Comparison of ENCODE assay signal across 9 cellular contexts in genomic region chr20:25233016-25233772, GRCh38. TPM values are rescaled to one million over a fixed set of nuclear protein-coding genes. Genes with fewer than 3 reads are reported as not detected.
A peak's percentile ranks its signal among the peaks of the same experiment; 100 is the strongest.
DNase-seq lines count a peak whose midpoint lies in the region; ATAC-seq, FAIRE-seq and TF ChIP-seq lines count a peak whose summit lies in the region.
"Had no signal": no experiment of that assay in that cellular context is flagged by ENCODE, and none has a peak within 500 bp of the region (broad histone marks: within the 10 kb centered on the region; RNA-seq: fewer than 3 reads in every experiment).

No MANE protein-coding gene starts in this region.

- no peak overlapping the region for H3K9ac ChIP-seq in rectal smooth muscle tissue (ENCODE audit: low read length)

- H3K4me3 Mint-ChIP-seq in GM23338: no peak overlapping the region

- no peaks in the 10 kb centered on the region for H3K9me2 ChIP-seq in GM23338 (ENCODE audit: insufficient read depth)

- H3K27me3 ChIP-seq in GM23338 (ENCODE audit: insufficient read depth): no peaks in the 10 kb centered on the region
- H3K27me3 ChIP-seq in rectal smooth muscle tissue (ENCODE audit: control insufficient read depth, insufficient read depth, low read length): no peaks in the 10 kb centered on the region
- H3K27me3 ChIP-seq: gastrocnemius medialis had no signal

- no peak for TF ChIP-seq CTCF in GM23338 (conservative IDR thresholded peaks at IDR 0.05; ENCODE audit: low read depth in 2 of 2)
- no peak for TF ChIP-seq CTCF in fibroblast of the aortic adventitia (IDR thresholded peaks at IDR 0.05; ENCODE audit: insufficient read depth, low read length)

- H3K4me2 ChIP-seq in GM23338: no peak overlapping the region

- no peak overlapping the region for H3K27ac Mint-ChIP-seq in GM23338

- H3K27me3 Mint-ChIP-seq in GM23338 (ENCODE audit: insufficient read depth, low read depth, poor library complexity): peaks cover 5% of the 10 kb centered on the region

- H3K27ac ChIP-seq in GM23338 (ENCODE audit: low read depth) (no peak overlapping the region; the same call in 1 of the 2 replicates), rectal smooth muscle tissue (ENCODE audit: low read depth, low read length) (no peak overlapping the region)

- H3K9me3 Mint-ChIP-seq in GM23338: no peaks in the 10 kb centered on the region

- H2AFZ ChIP-seq in GM23338: no peak overlapping the region

- peaks cover 7% of the 10 kb centered on the region for H3K4me1 Mint-ChIP-seq in GM23338

- H3F3A ChIP-seq in GM23338 (replicated peaks; ENCODE audit: low read depth): no peaks in the 10 kb centered on the region

- H4K20me1 ChIP-seq in GM23338 (replicated peaks; ENCODE audit: insufficient read depth): no peaks in the 10 kb centered on the region

- no peaks in the 10 kb centered on the region for H3K36me3 Mint-ChIP-seq in GM23338 (ENCODE audit: low read depth)

- H3K4me3 ChIP-seq in GM23338: no peak overlapping the region
- no peak overlapping the region for H3K4me3 ChIP-seq in fibroblast of the aortic adventitia (ENCODE audit: low read depth, low read length)
- peak overlapping the region; percentile 23 for H3K4me3 ChIP-seq in rectal smooth muscle tissue (ENCODE audit: low read length)
- H3K4me3 ChIP-seq: gastrocnemius medialis had no signal

- DNase-seq in GM23338 (ENCODE audit: low spot score) (no peak), RCC 7860 (ENCODE audit: low spot score) (peak; percentile 76), fibroblast of the aortic adventitia (ENCODE audit: low read depth) (peak; percentile 92), DMS114 treated with DMSO at 0.1 percent for 48 hours (lab: John Stamatoyannopoulos, UW; ENCODE audit: unreplicated experiment) (no peak), anterior cingulate cortex (lab: John Stamatoyannopoulos, UW) (no peak)
- DNase-seq: gastrocnemius medialis had no signal

- H3K36me3 ChIP-seq in GM23338 (ENCODE audit: insufficient read depth): no peaks in the 10 kb centered on the region
- no peaks in the 10 kb centered on the region for H3K36me3 ChIP-seq in rectal smooth muscle tissue (ENCODE audit: control insufficient read depth, insufficient read depth, low read length)
- H3K36me3 ChIP-seq: gastrocnemius medialis had no signal

- H3K4me1 ChIP-seq in GM23338 (ENCODE audit: insufficient read depth): no peaks in the 10 kb centered on the region
- peaks cover 16% of the 10 kb centered on the region for H3K4me1 ChIP-seq in rectal smooth muscle tissue (ENCODE audit: control insufficient read depth, insufficient read depth, low read length)
- H3K4me1 ChIP-seq: gastrocnemius medialis had no signal

- no peaks in the 10 kb centered on the region for H3K79me2 ChIP-seq in GM23338 (replicated peaks; ENCODE audit: insufficient read depth)

- peak; percentile 33; the same call in 2 of the 3 replicates for ATAC-seq in GM23338
- ATAC-seq in HG03439 (IDR thresholded peaks at IDR 0.05; ENCODE audit: unreplicated experiment): no peak
- no peak for ATAC-seq in GM21526 (IDR thresholded peaks at IDR 0.05; ENCODE audit: low FRiP score, unreplicated experiment)
- ATAC-seq: gastrocnemius medialis had no signal

- FAIRE-seq in RCC 7860 (lab: Jason Lieb, UNC): peak; percentile 70

TF ChIP-seq in GM23338, 12 proteins besides CTCF, POLR2A, EP300 and RAD21:
- no peak for TF ChIP-seq CREB1 (CRISPR knock-in tag; IDR thresholded peaks at IDR 0.05; ENCODE audit: low read depth)
- TF ChIP-seq REST (IDR thresholded peaks at IDR 0.05; ENCODE audit: unreplicated experiment): no peak

RNA-seq across cellular contexts. Expression of gene PYGB, which starts 14.7 kb away (rescaled TPM):
- 61.9 and 64.0 TPM in 2 replicates for total RNA-seq in GM23338 (2014; rRNA removed; shearing (Covaris generic))
- polyA plus RNA-seq in GM23338 (2016; fragmentation: Nextera tagmentation; extraction: Ambion mirVana): 15.6 and 15.9 TPM in 2 replicates
- total RNA-seq in fibroblast of the aortic adventitia (ENCODE audit: low replicate concordance): 87.8 and 203 TPM in 2 replicates

RNA-seq across cellular contexts. Expression of gene ENTPD6, which starts 37.7 kb away (rescaled TPM):
- total RNA-seq in GM23338 (2014; rRNA removed; shearing (Covaris generic)): 45.9 TPM in 2 replicates
- polyA plus RNA-seq in GM23338 (2016; fragmentation: Nextera tagmentation; extraction: Ambion mirVana): 19.0 and 19.3 TPM in 2 replicates
- total RNA-seq in fibroblast of the aortic adventitia (ENCODE audit: low replicate concordance): 17.7 and 40.5 TPM in 2 replicates

Comparison
In these comparisons a context has a peak if more than half of its experiments do, and no peak if none do; other contexts are left out.
1. DNase-seq: peak in RCC 7860 (single experiment) and fibroblast of the aortic adventitia (single experiment); none in GM23338 (single experiment), DMS114 treated with DMSO at 0.1 percent for 48 hours (single experiment) and anterior cingulate cortex (0 of 58).